ENCODE assay signal across 10 cellular contexts in genomic region chrX:45295587-45295986, GRCh38.
DNase-seq lines count a peak whose midpoint lies in the region; ATAC-seq and TF ChIP-seq lines count a peak whose summit lies in the region.
"Had no signal": no experiment of that assay in that cellular context is flagged by ENCODE, and none has a peak within 500 bp of the region (broad histone marks: within the 10 kb centered on the region; RNA-seq: fewer than 3 reads in every experiment).

No MANE protein-coding gene starts in this region.

- DNase-seq in GM04503 (ENCODE audit: low read depth) = peak; percentile 23
- DNase-seq in M059J (ENCODE audit: low read depth) = peak; percentile 89
- peak; percentile 50 for DNase-seq in astrocyte of the spinal cord (ENCODE audit: low read depth, low spot score)
- peak; percentile 70 for DNase-seq in myocyte (ENCODE audit: low read depth)
- no peak for DNase-seq in GM03348 (ENCODE audit: low spot score)
- DNase-seq: activated CD4-positive, alpha-beta T cell treated with anti-CD3 and anti-CD28 coated beads for 48 hours; amygdala; heart right ventricle had no signal

- TF ChIP-seq CTCF in astrocyte of the spinal cord (IDR thresholded peaks at IDR 0.05; ENCODE audit: low read depth, low read length) = no peak

- no peak overlapping the region for H3K4me3 ChIP-seq in astrocyte of the spinal cord (ENCODE audit: low read depth, low read length)
- H3K4me3 ChIP-seq: heart right ventricle had no signal

- in situ Hi-C loops in astrocyte of the spinal cord (cut with HindIII; ENCODE audit: low sequenced_read_pairs) = no loop called here

- ATAC-seq in HG02970 (IDR thresholded peaks at IDR 0.05; ENCODE audit: low FRiP score, unreplicated experiment) = no peak
- ATAC-seq in HG02571 (IDR thresholded peaks at IDR 0.05; ENCODE audit: unreplicated experiment) = no peak
- ATAC-seq: heart right ventricle had no signal
